Comparison of ENCODE assay signal across 7 cellular contexts in the genomic region with DNA sequence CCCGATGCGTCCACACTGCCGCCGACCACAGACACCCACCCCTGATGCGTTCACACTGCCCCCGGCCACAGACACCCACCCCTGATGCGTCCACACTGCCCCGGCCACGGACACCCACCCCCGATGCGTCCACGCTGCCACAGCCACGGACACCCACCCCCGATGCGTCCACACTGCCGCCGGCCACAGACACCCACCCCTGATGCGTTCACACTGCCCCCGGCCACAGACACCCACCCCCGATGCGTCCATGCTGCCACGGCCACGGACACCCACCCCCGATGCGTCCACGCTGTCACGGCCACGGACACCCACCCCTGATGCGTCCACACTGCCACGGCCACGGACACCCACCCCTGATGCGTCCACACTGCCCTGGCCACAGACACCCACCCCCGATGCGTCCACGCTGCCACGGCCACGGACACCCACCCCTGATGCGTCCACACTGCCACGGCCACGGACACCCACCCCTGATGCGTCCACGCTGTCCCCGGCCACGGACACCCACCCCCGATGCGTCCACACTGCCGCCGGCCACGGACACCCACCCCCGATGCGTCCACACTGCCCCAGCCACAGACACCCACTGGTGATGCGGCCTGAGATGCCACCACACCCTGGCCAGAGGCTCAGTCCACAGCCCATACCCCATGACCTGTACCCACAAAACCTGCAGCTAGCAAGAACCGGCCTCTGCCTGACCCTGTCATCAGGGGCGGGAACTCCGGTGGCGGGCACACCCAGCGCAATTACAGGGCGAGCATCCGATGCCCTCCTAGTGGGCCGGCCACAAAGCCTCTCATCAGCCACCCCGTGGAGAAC. TPM values are rescaled to one million over a fixed set of nuclear protein-coding genes. Genes with fewer than 3 reads are reported as not detected.
DNase-seq lines count a peak whose midpoint lies in the region; ATAC-seq and TF ChIP-seq lines count a peak whose summit lies in the region.
"Not testable (repeated sequence)": the region's sequence is repeated elsewhere in the genome, so short reads cannot be mapped to it uniquely, and the experiment has no call there.

No MANE protein-coding gene starts in this region.

- not testable (repeated sequence) for H3K27me3 ChIP-seq in ovary

- WGBS in ovary, 3 donors, result 91 to 94% (median 92%) methylated on average over 15 to 59 of the region's 61 CpGs

- not testable (repeated sequence) for ATAC-seq in WTC11; Right ventricle myocardium superior (ENCODE audit: poor library complexity)
- ATAC-seq in memory B cell (ENCODE audit: low read depth), result peak; percentile 21

- intact Hi-C loops in Right ventricle myocardium superior (cut with DNase I), result not testable (repeated sequence)
- intact Hi-C loops in ovary (cut with DNase I), result loop anchor here in 1 of 4 donors (5.0 kb wide), 1 partner anchor 72 kb away; no protein-coding TSS in a partner anchor

- not testable (repeated sequence) for H3K27me3 Mint-ChIP-seq in IgD-negative memory B cell; WTC11 (ENCODE audit: low read depth); memory B cell; stimulated activated naive CD8-positive, alpha-beta T cell treated with anti-CD3 and anti-CD28 coated beads, Interleukin-15, Interleukin-2, amounts not matched to agents 100 ng/mL and 50 ng/mL, for 24 hours

- H3K27ac Mint-ChIP-seq in IgD-negative memory B cell (peak overlapping the region in 2 of 3 donors; percentile 64 to 78), memory B cell (peak overlapping the region; percentile 62)
- not testable (repeated sequence) for H3K27ac Mint-ChIP-seq in WTC11
- H3K27ac Mint-ChIP-seq in stimulated activated naive CD8-positive, alpha-beta T cell treated with anti-CD3 and anti-CD28 coated beads, Interleukin-15, Interleukin-2, amounts not matched to agents 100 ng/mL and 50 ng/mL, for 24 hours, result peak overlapping the region; percentile 79

- not testable (repeated sequence) for TF ChIP-seq CTCF in WTC11 (IDR thresholded peaks at IDR 0.05); ovary (IDR thresholded peaks at IDR 0.05)

- not testable (repeated sequence) for H3K4me3 ChIP-seq in ovary

- POLR2A ChIA-PET in WTC11 (lab: Charles Lee), result not testable (repeated sequence)

- H3K9me3 Mint-ChIP-seq in IgD-negative memory B cell; WTC11; memory B cell; stimulated activated naive CD8-positive, alpha-beta T cell treated with anti-CD3 and anti-CD28 coated beads, Interleukin-15, Interleukin-2, amounts not matched to agents 100 ng/mL and 50 ng/mL, for 24 hours: not testable (repeated sequence)

- H3K9me3 ChIP-seq in ovary, result not testable (repeated sequence)

- DNase-seq in WTC11 (ENCODE audit: low spot score), result peak; percentile 8
- peak; percentile 8 for DNase-seq in activated naive CD4-positive, alpha-beta T cell treated with anti-CD3 and anti-CD28 coated beads, Interleukin-2, amount 50 U/mL, for 16 hours
- DNase-seq in Right ventricle myocardium superior, result peak; percentile 34
- not testable (repeated sequence) for DNase-seq in memory B cell (ENCODE audit: low spot score in 2 of 2)
- peak in 3 of 5 donors; percentile 15 to 19 (median 19) for DNase-seq in ovary

- not testable (repeated sequence) for TF ChIP-seq POLR2A in ovary (IDR thresholded peaks at IDR 0.05)

- H3K36me3 ChIP-seq in ovary, result not testable (repeated sequence)

- not testable (repeated sequence) for H3K4me1 ChIP-seq in ovary (ENCODE audit: insufficient read depth)

- H3K4me3 Mint-ChIP-seq in IgD-negative memory B cell, WTC11: not testable (repeated sequence)
- peak overlapping the region; percentile 29 for H3K4me3 Mint-ChIP-seq in memory B cell
- H3K4me3 Mint-ChIP-seq in stimulated activated naive CD8-positive, alpha-beta T cell treated with anti-CD3 and anti-CD28 coated beads, Interleukin-15, Interleukin-2, amounts not matched to agents 100 ng/mL and 50 ng/mL, for 24 hours, result peak overlapping the region; percentile 45

- not testable (repeated sequence) for H3K27ac ChIP-seq in ovary

- CTCF ChIA-PET in WTC11 (lab: Charles Lee), result not testable (repeated sequence)

- H3K4me1 Mint-ChIP-seq in IgD-negative memory B cell (peaks cover 4 to 20% (median 9%) of the 10 kb centered on the region in 3 donors), memory B cell (peaks cover 29% of the 10 kb centered on the region)
- H3K4me1 Mint-ChIP-seq in WTC11, result not testable (repeated sequence)
- peaks cover 67% of the 10 kb centered on the region for H3K4me1 Mint-ChIP-seq in stimulated activated naive CD8-positive, alpha-beta T cell treated with anti-CD3 and anti-CD28 coated beads, Interleukin-15, Interleukin-2, amounts not matched to agents 100 ng/mL and 50 ng/mL, for 24 hours (ENCODE audit: low read depth)

- H3K36me3 Mint-ChIP-seq in IgD-negative memory B cell; WTC11; memory B cell; stimulated activated naive CD8-positive, alpha-beta T cell treated with anti-CD3 and anti-CD28 coated beads, Interleukin-15, Interleukin-2, amounts not matched to agents 100 ng/mL and 50 ng/mL, for 24 hours (ENCODE audit: low read depth): not testable (repeated sequence)

- TF ChIP-seq EP300 in ovary (IDR thresholded peaks at IDR 0.05), result not testable (repeated sequence)

RNA-seq across cellular contexts. Expression of a gene that starts 28.4 kb away (rescaled TPM):
- 52.8 TPM for polyA plus RNA-seq in IgD-negative memory B cell
- total RNA-seq in WTC11 (2021), result 16.5 to 22.3 TPM (median 16.9 TPM) in 3 replicates
- total RNA-seq in Right ventricle myocardium superior, result 11.2 TPM
- 10 to 100 TPM in 3 of 7 donors, 1 to 10 TPM in 4; 5.4 to 16.9 (median 9.4) TPM for total RNA-seq in ovary
- polyA plus RNA-seq in ovary, result 1 to 10 TPM; 6.8 to 9.8 TPM
